1 cellular context compared by ENCODE assay signal in the genomic region with DNA sequence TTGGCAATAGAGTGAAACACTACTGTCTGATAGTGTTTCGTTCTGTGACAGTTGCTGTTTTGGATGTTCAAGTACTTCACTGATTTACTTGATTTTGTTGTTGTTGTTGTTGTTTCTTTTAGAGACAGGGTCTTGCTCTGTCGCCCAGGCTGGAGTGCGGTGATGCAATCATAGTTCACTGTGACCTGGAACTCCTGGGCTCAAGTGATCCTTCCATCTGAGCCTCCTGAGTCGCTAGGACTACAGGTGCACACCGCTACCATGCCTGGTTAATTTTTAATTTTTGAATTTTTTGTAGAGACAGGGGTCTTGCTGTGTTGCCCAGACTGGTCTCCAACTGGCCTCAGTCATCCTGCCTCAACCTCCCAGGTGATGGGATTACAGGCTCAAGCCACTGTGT.
A peak's percentile ranks its signal among the peaks of the same experiment; 100 is the strongest.
TF ChIP-seq lines count a peak whose summit lies in the region.

No MANE protein-coding gene starts in this region.

TF ChIP-seq in K562, 482 proteins besides CTCF, POLR2A, EP300 and RAD21:
- TF ChIP-seq FOXA3 (CRISPR knock-in tag; conservative IDR thresholded peaks at IDR 0.05 in 1 of 2, IDR thresholded peaks at IDR 0.05 in 1 of 2) (no peak), CEBPB (tag; IDR thresholded peaks at IDR 0.05) (peak; percentile 42), PPARD (CRISPR knock-in tag; IDR thresholded peaks at IDR 0.05) (no peak), KLF6 (CRISPR knock-in tag; IDR thresholded peaks at IDR 0.05; ENCODE audit: borderline replicate concordance) (no peak), YY1 (IDR thresholded peaks at IDR 0.05; ENCODE audit: borderline replicate concordance in 1 of 3, control insufficient read depth in 1 of 3, extremely low read depth in 1 of 3, insufficient read depth in 3 of 3, insufficient read length in 1 of 3, insufficient replicate concordance in 2 of 3, low read depth in 1 of 3, low read length in 2 of 3) (no peak), ZNF121 (CRISPR knock-in tag; conservative IDR thresholded peaks at IDR 0.05) (peak; percentile 54), HLTF (IDR thresholded peaks at IDR 0.05) (0 out of 2 replicates have a peak, but pooled peaks have one; percentile 21), NCOR1 (IDR thresholded peaks at IDR 0.05) (no peak), DNMT1 (IDR thresholded peaks at IDR 0.05) (no peak), HDAC6 (IDR thresholded peaks at IDR 0.05; ENCODE audit: low read depth, low read length) (no peak)
- TF ChIP-seq, protein P1, sequence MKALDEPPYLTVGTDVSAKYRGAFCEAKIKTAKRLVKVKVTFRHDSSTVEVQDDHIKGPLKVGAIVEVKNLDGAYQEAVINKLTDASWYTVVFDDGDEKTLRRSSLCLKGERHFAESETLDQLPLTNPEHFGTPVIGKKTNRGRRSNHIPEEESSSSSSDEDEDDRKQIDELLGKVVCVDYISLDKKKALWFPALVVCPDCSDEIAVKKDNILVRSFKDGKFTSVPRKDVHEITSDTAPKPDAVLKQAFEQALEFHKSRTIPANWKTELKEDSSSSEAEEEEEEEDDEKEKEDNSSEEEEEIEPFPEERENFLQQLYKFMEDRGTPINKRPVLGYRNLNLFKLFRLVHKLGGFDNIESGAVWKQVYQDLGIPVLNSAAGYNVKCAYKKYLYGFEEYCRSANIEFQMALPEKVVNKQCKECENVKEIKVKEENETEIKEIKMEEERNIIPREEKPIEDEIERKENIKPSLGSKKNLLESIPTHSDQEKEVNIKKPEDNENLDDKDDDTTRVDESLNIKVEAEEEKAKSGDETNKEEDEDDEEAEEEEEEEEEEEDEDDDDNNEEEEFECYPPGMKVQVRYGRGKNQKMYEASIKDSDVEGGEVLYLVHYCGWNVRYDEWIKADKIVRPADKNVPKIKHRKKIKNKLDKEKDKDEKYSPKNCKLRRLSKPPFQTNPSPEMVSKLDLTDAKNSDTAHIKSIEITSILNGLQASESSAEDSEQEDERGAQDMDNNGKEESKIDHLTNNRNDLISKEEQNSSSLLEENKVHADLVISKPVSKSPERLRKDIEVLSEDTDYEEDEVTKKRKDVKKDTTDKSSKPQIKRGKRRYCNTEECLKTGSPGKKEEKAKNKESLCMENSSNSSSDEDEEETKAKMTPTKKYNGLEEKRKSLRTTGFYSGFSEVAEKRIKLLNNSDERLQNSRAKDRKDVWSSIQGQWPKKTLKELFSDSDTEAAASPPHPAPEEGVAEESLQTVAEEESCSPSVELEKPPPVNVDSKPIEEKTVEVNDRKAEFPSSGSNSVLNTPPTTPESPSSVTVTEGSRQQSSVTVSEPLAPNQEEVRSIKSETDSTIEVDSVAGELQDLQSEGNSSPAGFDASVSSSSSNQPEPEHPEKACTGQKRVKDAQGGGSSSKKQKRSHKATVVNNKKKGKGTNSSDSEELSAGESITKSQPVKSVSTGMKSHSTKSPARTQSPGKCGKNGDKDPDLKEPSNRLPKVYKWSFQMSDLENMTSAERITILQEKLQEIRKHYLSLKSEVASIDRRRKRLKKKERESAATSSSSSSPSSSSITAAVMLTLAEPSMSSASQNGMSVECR (CRISPR knock-in tag; IDR thresholded peaks at IDR 0.05): no peak
- TF ChIP-seq, protein P2, sequence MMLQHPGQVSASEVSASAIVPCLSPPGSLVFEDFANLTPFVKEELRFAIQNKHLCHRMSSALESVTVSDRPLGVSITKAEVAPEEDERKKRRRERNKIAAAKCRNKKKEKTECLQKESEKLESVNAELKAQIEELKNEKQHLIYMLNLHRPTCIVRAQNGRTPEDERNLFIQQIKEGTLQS (IDR thresholded peaks at IDR 0.05): peak; percentile 79
- TF ChIP-seq, protein P2 (CRISPR knock-in tag; conservative IDR thresholded peaks at IDR 0.05): no peak
- TF ChIP-seq, protein P3, sequence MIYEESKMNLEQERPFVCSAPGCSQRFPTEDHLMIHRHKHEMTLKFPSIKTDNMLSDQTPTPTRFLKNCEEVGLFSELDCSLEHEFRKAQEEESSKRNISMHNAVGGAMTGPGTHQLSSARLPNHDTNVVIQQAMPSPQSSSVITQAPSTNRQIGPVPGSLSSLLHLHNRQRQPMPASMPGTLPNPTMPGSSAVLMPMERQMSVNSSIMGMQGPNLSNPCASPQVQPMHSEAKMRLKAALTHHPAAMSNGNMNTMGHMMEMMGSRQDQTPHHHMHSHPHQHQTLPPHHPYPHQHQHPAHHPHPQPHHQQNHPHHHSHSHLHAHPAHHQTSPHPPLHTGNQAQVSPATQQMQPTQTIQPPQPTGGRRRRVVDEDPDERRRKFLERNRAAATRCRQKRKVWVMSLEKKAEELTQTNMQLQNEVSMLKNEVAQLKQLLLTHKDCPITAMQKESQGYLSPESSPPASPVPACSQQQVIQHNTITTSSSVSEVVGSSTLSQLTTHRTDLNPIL (CRISPR knock-in tag; IDR thresholded peaks at IDR 0.05): no peak
